ENCODE assay signal across 21 cellular contexts in the genomic region with DNA sequence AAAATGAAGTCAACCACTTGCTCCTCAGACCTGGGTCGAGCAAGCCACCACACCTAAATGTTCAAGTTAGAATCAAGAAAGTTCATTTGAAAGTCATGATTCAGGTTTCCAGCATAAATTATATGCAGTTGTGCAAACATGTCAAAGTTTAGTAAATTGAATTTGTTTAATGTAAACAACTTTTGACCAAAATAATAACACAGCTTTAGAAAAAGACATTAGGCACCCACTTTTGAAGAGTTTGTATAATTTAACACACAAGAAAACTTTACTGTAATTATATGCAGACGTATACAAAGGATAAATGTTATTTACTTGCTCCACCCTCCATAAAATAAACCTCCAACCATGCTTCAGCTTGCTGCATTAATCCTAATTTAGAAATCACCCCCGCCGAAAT.
A peak's percentile ranks its signal among the peaks of the same experiment; 100 is the strongest.
DNase-seq lines count a peak whose midpoint lies in the region; ATAC-seq and TF ChIP-seq lines count a peak whose summit lies in the region.
"Had no signal": no experiment of that assay in that cellular context is flagged by ENCODE, and none has a peak within 500 bp of the region (broad histone marks: within the 10 kb centered on the region; RNA-seq: fewer than 3 reads in every experiment).

No MANE protein-coding gene starts in this region.

- H3K4me3 Mint-ChIP-seq in Caco-2 (ENCODE audit: unreplicated experiment): no peak overlapping the region
- H3K4me3 Mint-ChIP-seq in activated CD4-positive, alpha-beta T cell treated with anti-CD3 and anti-CD28 coated beads, Interleukin-2, amount 10 ng/mL, durations not matched to agents 7 days and 5 days: no peak overlapping the region
- no peak overlapping the region for H3K4me3 Mint-ChIP-seq in T-cell
- H3K4me3 Mint-ChIP-seq: B cell; CD14-positive monocyte; CD8-positive, alpha-beta memory T cell had no signal

- no peak overlapping the region for H4K91ac ChIP-seq in mesenchymal stem cell (ENCODE audit: low read length)

- H2AK5ac ChIP-seq in mesenchymal stem cell (ENCODE audit: low read length, severe bottlenecking): no peak overlapping the region

- peak overlapping the region; percentile 14 to 30 for H3K18ac ChIP-seq in mesenchymal stem cell (ENCODE audit: low read depth in 1 of 2, low read length in 2 of 2)

- H3K4me2 ChIP-seq in mesenchymal stem cell (ENCODE audit: low read length, poor library complexity, severe bottlenecking) (no peak overlapping the region), smooth muscle cell (peak overlapping the region; percentile 83)

- H3K4me1 ChIP-seq in Caco-2 (peaks cover 35% of the 10 kb centered on the region), mesenchymal stem cell (ENCODE audit: control insufficient read depth, insufficient read depth, low read depth, low read length) (peaks cover 3% of the 10 kb centered on the region), smooth muscle cell (ENCODE audit: low read depth) (peaks cover 32% of the 10 kb centered on the region)

- peak overlapping the region; percentile 63 for H3K27ac Mint-ChIP-seq in Caco-2 (ENCODE audit: unreplicated experiment)
- no peak overlapping the region for H3K27ac Mint-ChIP-seq in activated CD4-positive, alpha-beta T cell treated with anti-CD3 and anti-CD28 coated beads, Interleukin-2, amount 10 ng/mL, durations not matched to agents 7 days and 5 days
- H3K27ac Mint-ChIP-seq in T-cell: no peak overlapping the region
- H3K27ac Mint-ChIP-seq: B cell had no signal

- peaks cover 22% of the 10 kb centered on the region for H3F3A ChIP-seq in smooth muscle cell (ENCODE audit: low read depth)

- no peaks in the 10 kb centered on the region for H3K36me3 ChIP-seq in Caco-2 (ENCODE audit: control insufficient read depth, insufficient read depth, low read length)
- H3K36me3 ChIP-seq in WERI-Rb-1: no peaks in the 10 kb centered on the region
- no peaks in the 10 kb centered on the region for H3K36me3 ChIP-seq in mesenchymal stem cell (ENCODE audit: control insufficient read depth in 1 of 2, insufficient read depth in 2 of 2, low read depth in 1 of 2, low read length in 2 of 2)
- no peaks in the 10 kb centered on the region for H3K36me3 ChIP-seq in smooth muscle cell (ENCODE audit: low read depth)
- H3K36me3 ChIP-seq: MG63 had no signal

- no TSS peak for BruUV-seq in Caco-2 (replicated peaks; lab: Mats Ljungman, UMichigan)

- H3K79me1 ChIP-seq in mesenchymal stem cell (replicated peaks; ENCODE audit: low read length, poor library complexity, severe bottlenecking): no peaks in the 10 kb centered on the region

- no peak overlapping the region for H3K9ac ChIP-seq in mesenchymal stem cell (ENCODE audit: low read length)
- H3K9ac ChIP-seq in smooth muscle cell (ENCODE audit: low read depth): no peak overlapping the region

- H2BK12ac ChIP-seq in mesenchymal stem cell (ENCODE audit: low read length in 2 of 2): peak overlapping the region in 1 of 2 experiments; percentile 28

- no peak overlapping the region for H2BK5ac ChIP-seq in mesenchymal stem cell (ENCODE audit: low read depth, low read length, poor library complexity, severe bottlenecking)

- 67% methylated on average over 3 of the region's 4 CpGs for WGBS in mesenchymal stem cell
- 59% methylated on average over 4 of the region's 4 CpGs for WGBS in smooth muscle cell (ENCODE audit: low lambda C conversion rate)

- POLR2A ChIA-PET in Caco-2 (lab: Charles Lee): no interaction called here
- POLR2A ChIA-PET in activated CD4-positive, alpha-beta T cell treated with anti-CD3 and anti-CD28 coated beads, Interleukin-2, amount 10 ng/mL, durations not matched to agents 7 days and 5 days (lab: Charles Lee): no interaction called here
- POLR2A ChIA-PET in T-cell (lab: Charles Lee): no interaction called here

- H3K14ac ChIP-seq in mesenchymal stem cell (ENCODE audit: low read length in 2 of 2): no peak overlapping the region

- peak overlapping the region; percentile 78 for H2BK120ac ChIP-seq in mesenchymal stem cell (ENCODE audit: low read depth, low read length)

- H3K27me3 ChIP-seq in Caco-2 (replicated peaks; ENCODE audit: control insufficient read depth, insufficient read depth, low read length): no peaks in the 10 kb centered on the region
- no peaks in the 10 kb centered on the region for H3K27me3 ChIP-seq in WERI-Rb-1 (ENCODE audit: insufficient read depth, low read depth, severe bottlenecking)
- H3K27me3 ChIP-seq in mesenchymal stem cell (ENCODE audit: control insufficient read depth in 1 of 2, insufficient read depth in 1 of 2, low read length in 2 of 2): no peaks in the 10 kb centered on the region
- H3K27me3 ChIP-seq in smooth muscle cell (ENCODE audit: low read depth): no peaks in the 10 kb centered on the region
- H3K27me3 ChIP-seq: MG63 had no signal

- no peak overlapping the region for H2BK15ac ChIP-seq in mesenchymal stem cell (ENCODE audit: low read depth, poor library complexity, severe bottlenecking)

- H3K4me3 ChIP-seq in Caco-2 (ENCODE audit: low read depth, low read length) (no peak overlapping the region), WERI-Rb-1 (ENCODE audit: low read depth, low read length) (peak overlapping the region; percentile 61; the same call in 1 of the 2 replicates), mesenchymal stem cell (ENCODE audit: insufficient read depth in 1 of 2, low read depth in 1 of 2, low read length in 2 of 2) (no peak overlapping the region), smooth muscle cell (no peak overlapping the region)
- H3K4me3 ChIP-seq: MG63 had no signal

- H4K20me1 ChIP-seq in smooth muscle cell (ENCODE audit: low read depth): no peaks in the 10 kb centered on the region

- TF ChIP-seq CTCF in Caco-2 (IDR thresholded peaks at IDR 0.05; ENCODE audit: insufficient read depth in 1 of 2, low read depth in 1 of 2, low read length in 1 of 2, severe bottlenecking in 1 of 2, unreplicated experiment in 1 of 2) (no peak), WERI-Rb-1 (IDR thresholded peaks at IDR 0.05; ENCODE audit: low read depth, low read length) (no peak), smooth muscle cell (IDR thresholded peaks at IDR 0.05; ENCODE audit: borderline replicate concordance, insufficient read depth, poor library complexity, severe bottlenecking) (no peak)

- no peak overlapping the region for H2AFZ ChIP-seq in mesenchymal stem cell (ENCODE audit: low read depth, low read length)
- no peak overlapping the region for H2AFZ ChIP-seq in smooth muscle cell (ENCODE audit: low read depth)

- intact Hi-C loops in Caco-2 (cut with micrococcal nuclease; ENCODE audit: unreplicated experiment): no loop called here

- no peak overlapping the region for H3K4ac ChIP-seq in mesenchymal stem cell (ENCODE audit: low read depth in 1 of 2, low read length in 2 of 2)

- CTCF ChIA-PET in Caco-2 (lab: Charles Lee) (no interaction called here), T-cell (lab: Charles Lee) (no interaction called here)
- CTCF ChIA-PET in activated CD4-positive, alpha-beta T cell treated with anti-CD3 and anti-CD28 coated beads, Interleukin-2, amount 10 ng/mL, durations not matched to agents 7 days and 5 days (lab: Charles Lee): no interaction called here

- H3K27me3 Mint-ChIP-seq in Caco-2 (ENCODE audit: insufficient read depth, unreplicated experiment) (no peaks in the 10 kb centered on the region), T-cell (no peaks in the 10 kb centered on the region)
- H3K27me3 Mint-ChIP-seq in activated CD4-positive, alpha-beta T cell treated with anti-CD3 and anti-CD28 coated beads, Interleukin-2, amount 10 ng/mL, durations not matched to agents 7 days and 5 days: no peaks in the 10 kb centered on the region

- no peak overlapping the region for H3K27ac ChIP-seq in WERI-Rb-1
- H3K27ac ChIP-seq in mesenchymal stem cell (ENCODE audit: low read length, poor library complexity, severe bottlenecking): no peak overlapping the region
- H3K27ac ChIP-seq in smooth muscle cell (ENCODE audit: low read depth): no peak overlapping the region

- no peaks in the 10 kb centered on the region for H3K9me3 ChIP-seq in Caco-2
- no peaks in the 10 kb centered on the region for H3K9me3 ChIP-seq in WERI-Rb-1 (ENCODE audit: severe bottlenecking)
- H3K9me3 ChIP-seq in mesenchymal stem cell (ENCODE audit: control insufficient read depth, low read length): no peaks in the 10 kb centered on the region
- no peaks in the 10 kb centered on the region for H3K9me3 ChIP-seq in smooth muscle cell (replicated peaks; ENCODE audit: low read depth)
- H3K9me3 ChIP-seq: MG63 had no signal

- H3K23ac ChIP-seq in mesenchymal stem cell (ENCODE audit: low read length in 2 of 2): no peak overlapping the region

- no peaks in the 10 kb centered on the region for H3K79me2 ChIP-seq in smooth muscle cell (ENCODE audit: low read depth)

- ATAC-seq in T-cell (replicated peaks in 1 of 4) (no peak), GM18517 (IDR thresholded peaks at IDR 0.05; ENCODE audit: unreplicated experiment) (no peak)

- H3K36me3 Mint-ChIP-seq in Caco-2 (ENCODE audit: insufficient read depth, unreplicated experiment) (peaks cover 4% of the 10 kb centered on the region), T-cell (no peaks in the 10 kb centered on the region)
- no peaks in the 10 kb centered on the region for H3K36me3 Mint-ChIP-seq in activated CD4-positive, alpha-beta T cell treated with anti-CD3 and anti-CD28 coated beads, Interleukin-2, amount 10 ng/mL, durations not matched to agents 7 days and 5 days (ENCODE audit: low read depth)
- H3K36me3 Mint-ChIP-seq: CD8-positive, alpha-beta memory T cell had no signal

- peaks cover 13% of the 10 kb centered on the region for H3K9me3 Mint-ChIP-seq in Caco-2 (ENCODE audit: unreplicated experiment)
- peaks cover 5% of the 10 kb centered on the region for H3K9me3 Mint-ChIP-seq in activated CD4-positive, alpha-beta T cell treated with anti-CD3 and anti-CD28 coated beads, Interleukin-2, amount 10 ng/mL, durations not matched to agents 7 days and 5 days
- peaks cover 0 to 6% (median 0%) of the 10 kb centered on the region in 3 donors for H3K9me3 Mint-ChIP-seq in T-cell

- no peak overlapping the region for H4K8ac ChIP-seq in mesenchymal stem cell (ENCODE audit: low read length)

- peaks cover 44% of the 10 kb centered on the region for H3K4me1 Mint-ChIP-seq in Caco-2 (ENCODE audit: low read depth, unreplicated experiment)
- no peaks in the 10 kb centered on the region for H3K4me1 Mint-ChIP-seq in activated CD4-positive, alpha-beta T cell treated with anti-CD3 and anti-CD28 coated beads, Interleukin-2, amount 10 ng/mL, durations not matched to agents 7 days and 5 days
- H3K4me1 Mint-ChIP-seq in T-cell: no peaks in the 10 kb centered on the region
- H3K4me1 Mint-ChIP-seq: B cell; CD14-positive monocyte; CD8-positive, alpha-beta memory T cell had no signal

- DNase-seq in Caco-2: no peak
- no peak for DNase-seq in WERI-Rb-1
- DNase-seq in mesenchymal stem cell: no peak
- DNase-seq in smooth muscle cell (lab: John Stamatoyannopoulos, UW; ENCODE audit: unreplicated experiment): no peak
- no peak for DNase-seq in activated CD4-positive, alpha-beta T cell treated with anti-CD3 and anti-CD28 coated beads, Interleukin-2, amount 10 ng/mL, durations not matched to agents 7 days and 5 days
- no peak for DNase-seq in T-cell
- DNase-seq: Calu3; CD8-positive, alpha-beta memory T cell; DMS79 treated with DMSO at 0.1 percent for 48 hours; GF-D8; KG1; MG63; NCI-H1105 treated with DMSO at 0.1 percent for 48 hours; NCI-H146; NCI-H1930; NCI-H2107; NCI-H524; NCI-H748 treated with DMSO at 0.1 percent for 48 hours had no signal
